In genomic region chr2:161243873-161244272, GRCh38 we compare ENCODE assay signal across 10 cellular contexts.
DNase-seq lines count a peak whose midpoint lies in the region; ATAC-seq and TF ChIP-seq lines count a peak whose summit lies in the region.
"Had no signal": no experiment of that assay in that cellular context is flagged by ENCODE, and none has a peak within 500 bp of the region (broad histone marks: within the 10 kb centered on the region; RNA-seq: fewer than 3 reads in every experiment).

No MANE protein-coding gene starts in this region.

- H3K27ac ChIP-seq in coronary artery, result no peak overlapping the region
- H3K27ac ChIP-seq: 22Rv1, KMS-11 had no signal

- DNase-seq in DMS53 (lab: John Stamatoyannopoulos, UW), result peak; percentile 37
- DNase-seq in DMS53 treated with DMSO at 0.1 percent for 48 hours (lab: John Stamatoyannopoulos, UW; ENCODE audit: unreplicated experiment), result no peak
- no peak for DNase-seq in WTC11 (ENCODE audit: low spot score)
- DNase-seq in stimulated activated naive CD8-positive, alpha-beta T cell treated with anti-CD3 and anti-CD28 coated beads, Interleukin-15, Interleukin-2, amounts not matched to agents 100 U/mL and 50 U/mL, for 24 hours, result peak; percentile 27
- no peak for DNase-seq in HCEC 1CT
- DNase-seq in coronary artery (ENCODE audit: low spot score), result no peak
- no peak for DNase-seq in activated gamma-delta T cell (lab: John Stamatoyannopoulos, UW)

- CTCF ChIA-PET in WTC11 (lab: Charles Lee), result interaction anchor here (1.3 kb wide), 1 partner anchor 37 kb away, joined by 8 read pairs; no protein-coding TSS in a partner anchor

- H3K27ac Mint-ChIP-seq in WTC11, result no peak overlapping the region

- no peaks in the 10 kb centered on the region for H3K9me3 Mint-ChIP-seq in WTC11

- peak overlapping the region; percentile 84 for H3K4me3 Mint-ChIP-seq in WTC11

- H3K4me1 Mint-ChIP-seq in WTC11, result peaks cover 43% of the 10 kb centered on the region

- POLR2A ChIA-PET in WTC11 (lab: Charles Lee), result no interaction called here

- ATAC-seq in WTC11 (no peak), esophagus mucosa (peak; percentile 6)
- ATAC-seq in stimulated activated naive CD8-positive, alpha-beta T cell treated with anti-CD3 and anti-CD28 coated beads, Interleukin-15, Interleukin-2, amounts not matched to agents 100 U/mL and 50 U/mL, for 24 hours, result peak; percentile 4

- TF ChIP-seq CTCF in WTC11 (IDR thresholded peaks at IDR 0.05), result no peak
- TF ChIP-seq CTCF in coronary artery (IDR thresholded peaks at IDR 0.05), result no peak

- H3K36me3 Mint-ChIP-seq in WTC11, result no peaks in the 10 kb centered on the region

- H3K27me3 Mint-ChIP-seq in WTC11 (ENCODE audit: low read depth), result peaks cover 69% of the 10 kb centered on the region

- H3K4me3 ChIP-seq in coronary artery, result no peak overlapping the region

TF ChIP-seq in WTC11, 78 proteins besides CTCF, POLR2A, EP300 and RAD21:
- TF ChIP-seq NR1H2 (CRISPR knock-in tag; IDR thresholded peaks at IDR 0.05) (no peak), ZNF219 (CRISPR knock-in tag; IDR thresholded peaks at IDR 0.05; ENCODE audit: borderline replicate concordance) (no peak), NR3C1 (CRISPR knock-in tag; conservative IDR thresholded peaks at IDR 0.05; ENCODE audit: low read depth) (no peak), RELA (CRISPR knock-in tag; IDR thresholded peaks at IDR 0.05; ENCODE audit: borderline replicate concordance) (no peak), TEAD1 (CRISPR knock-in tag; IDR thresholded peaks at IDR 0.05) (no peak)
- TF ChIP-seq, protein P1, sequence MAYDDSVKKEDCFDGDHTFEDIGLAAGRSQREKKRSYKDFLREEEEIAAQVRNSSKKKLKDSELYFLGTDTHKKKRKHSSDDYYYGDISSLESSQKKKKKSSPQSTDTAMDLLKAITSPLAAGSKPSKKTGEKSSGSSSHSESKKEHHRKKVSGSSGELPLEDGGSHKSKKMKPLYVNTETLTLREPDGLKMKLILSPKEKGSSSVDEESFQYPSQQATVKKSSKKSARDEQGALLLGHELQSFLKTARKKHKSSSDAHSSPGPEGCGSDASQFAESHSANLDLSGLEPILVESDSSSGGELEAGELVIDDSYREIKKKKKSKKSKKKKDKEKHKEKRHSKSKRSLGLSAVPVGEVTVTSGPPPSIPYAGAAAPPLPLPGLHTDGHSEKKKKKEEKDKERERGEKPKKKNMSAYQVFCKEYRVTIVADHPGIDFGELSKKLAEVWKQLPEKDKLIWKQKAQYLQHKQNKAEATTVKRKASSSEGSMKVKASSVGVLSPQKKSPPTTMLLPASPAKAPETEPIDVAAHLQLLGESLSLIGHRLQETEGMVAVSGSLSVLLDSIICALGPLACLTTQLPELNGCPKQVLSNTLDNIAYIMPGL (CRISPR knock-in tag; IDR thresholded peaks at IDR 0.05), result no peak
TF ChIP-seq in WTC11: peak in this region for 0.

Comparison
In these comparisons a context has a peak if more than half of its experiments do, and no peak if none do; other contexts are left out.
1. DNase-seq: peak in DMS53 (single experiment) and stimulated activated naive CD8-positive, alpha-beta T cell treated with anti-CD3 and anti-CD28 coated beads, Interleukin-15, Interleukin-2, amounts not matched to agents 100 U/mL and 50 U/mL, for 24 hours (single experiment); none in DMS53 treated with DMSO at 0.1 percent for 48 hours (single experiment), WTC11 (single experiment), HCEC 1CT (single experiment), coronary artery (single experiment) and activated gamma-delta T cell (single experiment).